8 cellular contexts compared by ENCODE assay signal in the genomic region with DNA sequence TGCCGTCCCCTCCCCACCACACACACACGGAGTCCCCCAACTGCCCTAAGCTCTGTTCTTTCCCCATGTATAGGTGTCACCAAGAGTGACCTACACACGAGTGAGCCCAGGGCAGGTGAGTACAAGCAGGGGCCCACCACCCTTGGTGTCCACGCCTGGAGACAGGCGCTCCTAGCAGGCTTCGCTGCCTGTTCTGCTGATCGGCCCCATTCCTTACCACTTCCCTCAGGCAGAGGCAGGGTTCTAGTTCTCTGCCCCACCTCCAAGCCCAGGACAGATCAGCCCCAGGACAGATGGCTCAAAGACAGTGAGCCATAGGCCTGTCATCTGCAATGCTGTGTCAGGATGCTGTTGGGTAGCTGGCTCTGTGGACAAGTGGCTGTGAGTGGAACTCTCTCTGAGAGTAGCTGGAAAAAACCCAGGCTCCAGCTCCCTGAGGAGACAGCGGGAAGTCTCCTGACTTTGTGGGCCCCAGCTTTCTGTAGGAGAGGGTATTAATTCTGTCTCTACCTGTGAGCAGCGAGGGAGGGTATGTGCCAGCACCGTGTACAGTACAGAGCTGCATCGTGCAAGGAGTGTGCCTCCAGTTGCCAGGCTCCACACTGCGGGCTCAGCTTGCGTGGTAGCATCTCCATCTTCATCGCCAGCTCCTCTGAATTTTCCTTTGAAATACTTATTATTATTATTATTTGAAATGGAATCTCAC. TPM values are rescaled to one million over a fixed set of nuclear protein-coding genes. Genes with fewer than 3 reads are reported as not detected.
DNase-seq lines count a peak whose midpoint lies in the region; ATAC-seq and TF ChIP-seq lines count a peak whose summit lies in the region.

No MANE protein-coding gene starts in this region.

- H3K27ac ChIP-seq in heart right ventricle (peak overlapping the region; percentile 83 to 94 (median 91)), left lung (peak overlapping the region; percentile 78 to 87), thymus (ENCODE audit: low read depth) (no peak overlapping the region)

- 57 to 66% methylated on average over 14 of the region's 14 CpGs for WGBS in heart right ventricle, 2 donors
- whole genome bisulfite sequencing in thymus, result 69% methylated on average over 14 of the region's 14 CpGs

- peak overlapping the region; percentile 68 to 92 (median 84) for H3K4me3 ChIP-seq in heart right ventricle
- peak overlapping the region; percentile 85 for H3K4me3 ChIP-seq in adipocyte (ENCODE audit: low read length)
- H3K4me3 ChIP-seq in left lung, result peak overlapping the region; percentile 58 to 72
- peak overlapping the region; percentile 74 for H3K4me3 ChIP-seq in thymus (ENCODE audit: low read length)

- H3K4me1 ChIP-seq in heart right ventricle (peaks cover 14 to 70% (median 53%) of the 10 kb centered on the region in 9 donors), adipocyte (ENCODE audit: control insufficient read depth, insufficient read depth, low read length) (peaks cover 42% of the 10 kb centered on the region), left lung (peaks cover 10 to 65% of the 10 kb centered on the region in 2 donors), thymus (ENCODE audit: control insufficient read depth, insufficient read depth, low read length) (peaks cover 18% of the 10 kb centered on the region)

- DNase-seq in heart right ventricle (peak in 1 of 2 donors; percentile 20), cardiac septum (ENCODE audit: low spot score) (no peak), adipocyte (ENCODE audit: low read depth) (no peak), left lung (peak in 1 of 2 donors; percentile 61)

- intact Hi-C loops in heart right ventricle (cut with DNase I) (loop anchor here in 1 of 10 donors (10.0 kb wide), 1 partner anchor 425 kb away; no protein-coding TSS in a partner anchor), cardiac septum (cut with DNase I) (loop anchor here (10.0 kb wide), 1 partner anchor 175 kb away; the partner anchor contains the start of gene TAOK1), left lung (cut with DNase I) (no loop called here)

- H3K27me3 ChIP-seq in heart right ventricle (no peaks in the 10 kb centered on the region), adipocyte (replicated peaks; ENCODE audit: control insufficient read depth, insufficient read depth, low read length) (no peaks in the 10 kb centered on the region), left lung (peaks cover 0 to 11% of the 10 kb centered on the region in 2 donors), thymus (ENCODE audit: control insufficient read depth, insufficient read depth) (peaks cover 12% of the 10 kb centered on the region)

- ATAC-seq in heart right ventricle (no peak), left lung (no peak), GM18861 (IDR thresholded peaks at IDR 0.05; ENCODE audit: unreplicated experiment) (no peak), HG03354 (IDR thresholded peaks at IDR 0.05; ENCODE audit: poor library complexity, severe bottlenecking, unreplicated experiment) (no peak), GM19467 (IDR thresholded peaks at IDR 0.05; ENCODE audit: unreplicated experiment) (no peak)

- TF ChIP-seq CTCF in heart right ventricle (IDR thresholded peaks at IDR 0.05), result no peak
- TF ChIP-seq CTCF in left lung (IDR thresholded peaks at IDR 0.05), result no peak

- H3K9ac ChIP-seq in adipocyte (ENCODE audit: low read length), result peak overlapping the region; percentile 85

- H3K36me3 ChIP-seq in heart right ventricle (peaks cover 0 to 23% (median 4%) of the 10 kb centered on the region in 9 donors), adipocyte (ENCODE audit: control insufficient read depth, insufficient read depth, low read length, severe bottlenecking) (peaks cover 39% of the 10 kb centered on the region), left lung (peaks cover 0 to 14% of the 10 kb centered on the region in 2 donors), thymus (ENCODE audit: control insufficient read depth, insufficient read depth) (peaks cover 18% of the 10 kb centered on the region)

- no peaks in the 10 kb centered on the region for H3K9me3 ChIP-seq in heart right ventricle
- H3K9me3 ChIP-seq in adipocyte (ENCODE audit: control insufficient read depth, low read length), result no peaks in the 10 kb centered on the region
- no peaks in the 10 kb centered on the region for H3K9me3 ChIP-seq in left lung
- H3K9me3 ChIP-seq in thymus (ENCODE audit: control insufficient read depth), result no peaks in the 10 kb centered on the region

RNA-seq across cellular contexts. Expression of gene TP53I13, which starts 0.9 kb away (rescaled TPM):
- 10 to 100 TPM; 24.0 to 41.6 (median 30.2) TPM for total RNA-seq in heart right ventricle
- polyA plus RNA-seq in heart right ventricle, result 100 to 1,000 TPM in 1 of 2 donors, 10 to 100 TPM in 1; 92.8 to 106 TPM
- 31.9 TPM for total RNA-seq in cardiac septum
- total RNA-seq in left lung, result 10 to 100 TPM; 53.3 to 58.5 TPM
- 98.2 TPM for polyA plus RNA-seq in thymus

RNA-seq across cellular contexts. Expression of gene ABHD15, which starts 2.6 kb away (rescaled TPM):
- total RNA-seq in heart right ventricle, result 1 to 10 TPM; 4.4 to 9.0 (median 5.6) TPM
- 1 to 10 TPM; 3.5 to 5.7 TPM for polyA plus RNA-seq in heart right ventricle
- total RNA-seq in cardiac septum, result 5.8 TPM
- 10 to 100 TPM; 10.9 to 11.3 TPM for total RNA-seq in left lung
- 7.8 TPM for polyA plus RNA-seq in thymus

RNA-seq across cellular contexts. Expression of gene GIT1, which starts 20.1 kb away (rescaled TPM):
- total RNA-seq in heart right ventricle (10 to 100 TPM; 20.6 to 34.7 (median 28.1) TPM), cardiac septum (36.2 TPM), left lung (10 to 100 TPM; 40.3 to 48.3 TPM)
- polyA plus RNA-seq in heart right ventricle (10 to 100 TPM; 31.6 to 35.4 TPM), thymus (33.7 TPM)

RNA-seq across cellular contexts. Expression of gene ANKRD13B, which starts 23.5 kb away (rescaled TPM):
- total RNA-seq in heart right ventricle (1 to 10 TPM; 2.5 to 9.1 (median 5.5) TPM), cardiac septum (8.1 TPM), left lung (10 to 100 TPM in 1 of 2 donors, 1 to 10 TPM in 1; 8.8 to 10.2 TPM)
- polyA plus RNA-seq in heart right ventricle (1 to 10 TPM; 6.2 to 9.7 TPM), thymus (2.2 TPM)

RNA-seq across cellular contexts. Expression of gene CORO6, which starts 53.3 kb away (rescaled TPM):
- total RNA-seq in heart right ventricle, result 100 to 1,000 TPM in 4 of 10 donors, 10 to 100 TPM in 6; 72.0 to 110 (median 90.9) TPM
- polyA plus RNA-seq in heart right ventricle, result 100 to 1,000 TPM in 1 of 2 donors, 10 to 100 TPM in 1; 53.2 to 262 TPM
- 128 TPM for total RNA-seq in cardiac septum
- total RNA-seq in left lung, result 1 to 10 TPM; 3.8 to 3.9 TPM
- polyA plus RNA-seq in thymus, result 17.0 TPM
